In genomic region chr7:50954245-50954644, GRCh38 we compare ENCODE assay signal across 18 cellular contexts.
A peak's percentile ranks its signal among the peaks of the same experiment; 100 is the strongest.
DNase-seq lines count a peak whose midpoint lies in the region; TF ChIP-seq lines count a peak whose summit lies in the region.
"Had no signal": no experiment of that assay in that cellular context is flagged by ENCODE, and none has a peak within 500 bp of the region (broad histone marks: within the 10 kb centered on the region; RNA-seq: fewer than 3 reads in every experiment).

No MANE protein-coding gene starts in this region.

- H3K27ac ChIP-seq in BLaER1 treated with 17β-estradiol and CSF1 and Interleukin-3, amounts not matched to agents 10 nM and 100 nM = no peak overlapping the region
- H3K27ac ChIP-seq in PC-9 = peak overlapping the region; percentile 87
- no peak overlapping the region for H3K27ac ChIP-seq in esophagus muscularis mucosa (replicated peaks in 1 of 4)
- H3K27ac ChIP-seq: 22Rv1, Peyer's patch, SJCRH30 had no signal

- CTCF ChIA-PET in PC-9 (lab: Charles Lee) = no interaction called here

- no peaks in the 10 kb centered on the region for H4K20me1 ChIP-seq in BLaER1 treated with 17β-estradiol and CSF1 and Interleukin-3, amounts not matched to agents 10 nM and 100 nM
- H4K20me1 ChIP-seq in PC-9 (ENCODE audit: insufficient read depth) = no peaks in the 10 kb centered on the region

- TF ChIP-seq CTCF in PC-9 (conservative IDR thresholded peaks at IDR 0.05) = no peak
- TF ChIP-seq CTCF in esophagus muscularis mucosa (IDR thresholded peaks at IDR 0.05) = no peak

- no peaks in the 10 kb centered on the region for H3K4me1 Mint-ChIP-seq in activated CD4-positive, alpha-beta T cell treated with anti-CD3 and anti-CD28 coated beads, Interleukin-2, amount 10 ng/mL, durations not matched to agents 24 days and 14 days

- TF ChIP-seq POLR2A in esophagus muscularis mucosa (IDR thresholded peaks at IDR 0.05; ENCODE audit: low read depth) = no peak

- H3K79me2 ChIP-seq in PC-9 (ENCODE audit: low read depth) = no peaks in the 10 kb centered on the region

- no peaks in the 10 kb centered on the region for H3K9me2 ChIP-seq in PC-9 (ENCODE audit: insufficient read depth)

- no TSS peak for BruUV-seq in PC-9 (replicated peaks; lab: Mats Ljungman, UMichigan)

- H3K9me3 Mint-ChIP-seq in activated CD4-positive, alpha-beta T cell treated with anti-CD3 and anti-CD28 coated beads, Interleukin-2, amount 10 ng/mL, durations not matched to agents 24 days and 14 days = no peaks in the 10 kb centered on the region

- H3F3A ChIP-seq in PC-9 (ENCODE audit: insufficient read depth, low read depth) = peaks cover 19% of the 10 kb centered on the region

- no peak overlapping the region for H3K27ac Mint-ChIP-seq in activated CD4-positive, alpha-beta T cell treated with anti-CD3 and anti-CD28 coated beads, Interleukin-2, amount 10 ng/mL, durations not matched to agents 24 days and 14 days
- H3K27ac Mint-ChIP-seq: CD14-positive monocyte had no signal

- H3K9me3 ChIP-seq in BLaER1 treated with 17β-estradiol and CSF1 and Interleukin-3, amounts not matched to agents 10 nM and 100 nM (replicated peaks in 1 of 11) = peaks cover 7 to 22% (median 16%) of the 10 kb centered on the region in 11 experiments; a peak in 13 of 22 replicates
- H3K9me3 ChIP-seq in PC-9 (ENCODE audit: insufficient read depth, low read depth) (peaks cover 16% of the 10 kb centered on the region; the same call in 1 of the 2 replicates), esophagus muscularis mucosa (peaks cover 0 to 16% (median 4%) of the 10 kb centered on the region in 4 donors)

- POLR2A ChIA-PET in PC-9 (lab: Charles Lee; ENCODE audit: unreplicated experiment) = interaction anchor here (0.7 kb wide), 1 partner anchor 1571 kb away, joined by 8 read pairs; no protein-coding TSS in a partner anchor

- H3K27me3 Mint-ChIP-seq in activated CD4-positive, alpha-beta T cell treated with anti-CD3 and anti-CD28 coated beads, Interleukin-2, amount 10 ng/mL, durations not matched to agents 24 days and 14 days = peaks cover 8% of the 10 kb centered on the region

- no peaks in the 10 kb centered on the region for H3K36me3 Mint-ChIP-seq in activated CD4-positive, alpha-beta T cell treated with anti-CD3 and anti-CD28 coated beads, Interleukin-2, amount 10 ng/mL, durations not matched to agents 24 days and 14 days (ENCODE audit: low read depth)
- H3K36me3 Mint-ChIP-seq: CD14-positive monocyte had no signal

- H2AFZ ChIP-seq in PC-9 = no peak overlapping the region

- peak; percentile 36 for DNase-seq in activated CD4-positive, alpha-beta T cell treated with anti-CD3 and anti-CD28 coated beads, Interleukin-2, amount 10 ng/mL, durations not matched to agents 24 days and 14 days
- DNase-seq in activated CD4-positive, alpha-beta T cell treated with anti-CD3 and anti-CD28 coated beads, Interleukin-2, amount 50 U/mL, for 4 hours = no peak
- DNase-seq in PC-9 (no peak), esophagus muscularis mucosa (ENCODE audit: extremely low spot score) (peak; percentile 70), C1 segment of cervical spinal cord (lab: John Stamatoyannopoulos, UW) (no peak)
- DNase-seq in stimulated activated CD4-positive, alpha-beta T cell treated with anti-CD3 and anti-CD28 coated beads, Interleukin-15, amount 100 ng/mL, for 24 hours = no peak
- DNase-seq in activated CD4-positive, CD25-positive, alpha-beta regulatory T cell (lab: John Stamatoyannopoulos, UW) = no peak
- DNase-seq: Karpas-422, NCI-H1048, NCI-H1417 treated with DMSO at 0.1 percent for 48 hours, NCI-H187, NCI-H446 treated with DMSO at 0.1 percent for 48 hours, Peyer's patch, SJCRH30 had no signal

- no peaks in the 10 kb centered on the region for H3K36me3 ChIP-seq in BLaER1 treated with 17β-estradiol and CSF1 and Interleukin-3, amounts not matched to agents 10 nM and 100 nM
- peaks cover 5% of the 10 kb centered on the region; the same call in 1 of the 2 replicates for H3K36me3 ChIP-seq in PC-9 (ENCODE audit: low read depth)
- H3K36me3 ChIP-seq in esophagus muscularis mucosa = no peaks in the 10 kb centered on the region
- H3K36me3 ChIP-seq: MG63, Peyer's patch, SJCRH30 had no signal

- TF ChIP-seq EP300 in esophagus muscularis mucosa (IDR thresholded peaks at IDR 0.05) = no peak

- H3K4me2 ChIP-seq in BLaER1 treated with 17β-estradiol and CSF1 and Interleukin-3, amounts not matched to agents 10 nM and 100 nM = peak overlapping the region; percentile 36 to 63 (median 52); a peak in 21 of 22 replicates
- peak overlapping the region; percentile 52 for H3K4me2 ChIP-seq in PC-9

- no peak overlapping the region for H3K9ac ChIP-seq in BLaER1 treated with 17β-estradiol and CSF1 and Interleukin-3, amounts not matched to agents 10 nM and 100 nM

- intact Hi-C loops in activated CD4-positive, alpha-beta T cell treated with anti-CD3 and anti-CD28 coated beads, Interleukin-2, amount 10 ng/mL, durations not matched to agents 24 days and 14 days (cut with micrococcal nuclease) = no loop called here
- intact Hi-C loops in PC-9 (cut with micrococcal nuclease; ENCODE audit: unreplicated experiment) (loop anchor here (1.0 to 5.0 kb wide), 2 partner anchors 9 to 157 kb away; no protein-coding TSS in a partner anchor), esophagus muscularis mucosa (cut with DNase I) (no loop called here)

- H3K4me1 ChIP-seq in BLaER1 treated with 17β-estradiol and CSF1 and Interleukin-3, amounts not matched to agents 10 nM and 100 nM = peaks cover 19 to 47% (median 40%) of the 10 kb centered on the region in 10 experiments
- H3K4me1 ChIP-seq in PC-9 (replicated peaks; ENCODE audit: insufficient read depth) = peaks cover 47% of the 10 kb centered on the region
- H3K4me1 ChIP-seq in esophagus muscularis mucosa = peaks cover 0 to 17% (median 2%) of the 10 kb centered on the region in 4 donors
- H3K4me1 ChIP-seq: Peyer's patch, SJCRH30 had no signal

- H3K4me3 ChIP-seq in BLaER1 treated with 17β-estradiol and CSF1 and Interleukin-3, amounts not matched to agents 10 nM and 100 nM = no peak overlapping the region
- H3K4me3 ChIP-seq in PC-9 (no peak overlapping the region), esophagus muscularis mucosa (no peak overlapping the region)
- H3K4me3 ChIP-seq: MG63, Peyer's patch, SJCRH30 had no signal

- WGBS in esophagus muscularis mucosa = 84% methylated on average over 4 of the region's 4 CpGs

- no peak overlapping the region for H3K4me3 Mint-ChIP-seq in activated CD4-positive, alpha-beta T cell treated with anti-CD3 and anti-CD28 coated beads, Interleukin-2, amount 10 ng/mL, durations not matched to agents 24 days and 14 days
- H3K4me3 Mint-ChIP-seq: CD14-positive monocyte had no signal

- H3K27me3 ChIP-seq in BLaER1 treated with 17β-estradiol and CSF1 and Interleukin-3, amounts not matched to agents 10 nM and 100 nM = no peaks in the 10 kb centered on the region
- H3K27me3 ChIP-seq in PC-9 (ENCODE audit: insufficient read depth, low read depth) (no peaks in the 10 kb centered on the region), esophagus muscularis mucosa (no peaks in the 10 kb centered on the region)
- H3K27me3 ChIP-seq: MG63, Peyer's patch, SJCRH30 had no signal

Comparison
In these comparisons a context has a peak if more than half of its experiments do, and no peak if none do; other contexts are left out.
1. DNase-seq: peak in activated CD4-positive, alpha-beta T cell treated with anti-CD3 and anti-CD28 coated beads, Interleukin-2, amount 10 ng/mL, durations not matched to agents 24 days and 14 days (single experiment) and esophagus muscularis mucosa (single experiment); none in activated CD4-positive, alpha-beta T cell treated with anti-CD3 and anti-CD28 coated beads, Interleukin-2, amount 50 U/mL, for 4 hours (0 of 2), PC-9 (0 of 2), stimulated activated CD4-positive, alpha-beta T cell treated with anti-CD3 and anti-CD28 coated beads, Interleukin-15, amount 100 ng/mL, for 24 hours (single experiment), C1 segment of cervical spinal cord (0 of 14) and activated CD4-positive, CD25-positive, alpha-beta regulatory T cell (0 of 4).